Comparison of ENCODE assay signal across 20 cellular contexts in the genomic region with DNA sequence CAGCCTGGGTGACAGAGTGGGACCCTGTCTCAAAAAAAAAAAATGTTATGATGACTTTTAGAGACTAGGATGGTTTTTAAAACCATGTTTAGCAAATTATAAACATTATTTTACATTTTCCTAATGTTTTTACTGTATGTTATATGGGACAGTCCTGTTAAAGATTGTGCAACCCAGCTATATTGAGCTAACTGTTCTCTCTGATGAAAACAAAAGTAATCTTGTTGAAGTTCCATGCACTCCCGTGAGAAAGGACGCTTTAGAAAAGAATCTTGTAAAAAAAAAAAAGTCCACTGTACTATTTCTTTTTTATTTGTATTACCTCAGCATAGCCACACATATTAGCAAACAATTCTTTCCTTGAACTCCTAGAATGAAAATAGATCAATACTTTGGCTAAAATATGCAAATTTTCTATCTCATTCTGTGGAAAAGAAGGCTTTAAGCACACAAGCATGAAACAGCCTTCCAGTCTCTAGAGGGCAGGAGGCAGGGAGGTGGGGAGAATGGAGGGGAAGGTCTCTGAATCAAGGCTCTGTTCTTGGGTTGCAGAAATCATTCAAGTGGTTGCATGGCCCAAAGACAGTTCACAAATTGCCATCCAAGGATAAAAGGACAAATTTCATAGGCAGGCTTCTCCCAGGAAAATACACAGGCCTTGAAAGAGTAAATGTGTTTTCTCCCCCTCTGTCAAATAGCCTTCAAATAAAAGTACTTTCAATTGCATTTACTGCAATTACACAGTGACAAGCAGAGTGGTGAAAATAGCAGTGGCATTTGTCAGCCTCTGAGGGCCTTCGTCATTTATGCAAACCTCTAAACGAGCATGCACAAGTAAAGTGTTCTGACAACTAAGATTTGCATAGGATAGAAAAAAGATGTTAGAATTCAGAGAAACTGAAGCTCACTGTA.
A peak's percentile ranks its signal among the peaks of the same experiment; 100 is the strongest.
DNase-seq lines count a peak whose midpoint lies in the region; ATAC-seq and TF ChIP-seq lines count a peak whose summit lies in the region.
"Had no signal": no experiment of that assay in that cellular context is flagged by ENCODE, and none has a peak within 500 bp of the region (broad histone marks: within the 10 kb centered on the region; RNA-seq: fewer than 3 reads in every experiment).

No MANE protein-coding gene starts in this region.

- CTCF ChIA-PET in activated naive CD4-positive, alpha-beta T cell treated with anti-CD3 and anti-CD28 coated beads, Interleukin-2, amount 10 ng/mL, durations not matched to agents 7 days and 5 days (lab: Charles Lee) = no interaction called here

- no peak overlapping the region for H3K4me3 Mint-ChIP-seq in activated naive CD4-positive, alpha-beta T cell treated with anti-CD3 and anti-CD28 coated beads, Interleukin-2, amount 10 ng/mL, durations not matched to agents 7 days and 5 days
- H3K4me3 Mint-ChIP-seq: activated CD4-positive, alpha-beta T cell treated with anti-CD3 and anti-CD28 coated beads for 36 hours; activated naive CD8-positive, alpha-beta T cell treated with anti-CD3 and anti-CD28 coated beads for 36 hours; CD4-positive, alpha-beta memory T cell had no signal

- H3K27ac ChIP-seq in smooth muscle cell (ENCODE audit: low read depth) (peak overlapping the region; percentile 5), gastrocnemius medialis (no peak overlapping the region)
- H3K27ac ChIP-seq: brain microvascular endothelial cell, GM23248 had no signal

- no peaks in the 10 kb centered on the region for H3K9me3 Mint-ChIP-seq in activated naive CD4-positive, alpha-beta T cell treated with anti-CD3 and anti-CD28 coated beads, Interleukin-2, amount 10 ng/mL, durations not matched to agents 7 days and 5 days
- H3K9me3 Mint-ChIP-seq: activated naive CD8-positive, alpha-beta T cell treated with anti-CD3 and anti-CD28 coated beads for 36 hours had no signal

- no peaks in the 10 kb centered on the region for H3K4me1 Mint-ChIP-seq in activated naive CD4-positive, alpha-beta T cell treated with anti-CD3 and anti-CD28 coated beads, Interleukin-2, amount 10 ng/mL, durations not matched to agents 7 days and 5 days
- H3K4me1 Mint-ChIP-seq: activated CD4-positive, alpha-beta T cell treated with anti-CD3 and anti-CD28 coated beads for 36 hours; activated naive CD8-positive, alpha-beta T cell treated with anti-CD3 and anti-CD28 coated beads for 36 hours; CD4-positive, alpha-beta memory T cell had no signal

- H3K4me2 ChIP-seq in smooth muscle cell = peak overlapping the region; percentile 58

- intact Hi-C loops in gastrocnemius medialis (cut with DNase I; ENCODE audit: low total_unique reads) = no loop called here

- H3K4me3 ChIP-seq in smooth muscle cell (no peak overlapping the region), gastrocnemius medialis (no peak overlapping the region)
- H3K4me3 ChIP-seq: GM23248 had no signal

- no peaks in the 10 kb centered on the region for H3K27me3 ChIP-seq in smooth muscle cell (ENCODE audit: low read depth)
- no peaks in the 10 kb centered on the region for H3K27me3 ChIP-seq in gastrocnemius medialis
- H3K27me3 ChIP-seq: brain microvascular endothelial cell had no signal

- H3K27ac Mint-ChIP-seq in activated naive CD4-positive, alpha-beta T cell treated with anti-CD3 and anti-CD28 coated beads, Interleukin-2, amount 10 ng/mL, durations not matched to agents 7 days and 5 days = no peak overlapping the region
- H3K27ac Mint-ChIP-seq: activated CD4-positive, alpha-beta T cell treated with anti-CD3 and anti-CD28 coated beads for 36 hours; activated naive CD8-positive, alpha-beta T cell treated with anti-CD3 and anti-CD28 coated beads for 36 hours; CD4-positive, alpha-beta memory T cell had no signal

- H3K79me2 ChIP-seq in smooth muscle cell (ENCODE audit: low read depth) = no peaks in the 10 kb centered on the region

- TF ChIP-seq POLR2A in gastrocnemius medialis (IDR thresholded peaks at IDR 0.05) = no peak

- peak; percentile 81 for DNase-seq in NCI-H1436 treated with DMSO at 0.1 percent for 48 hours (lab: John Stamatoyannopoulos, UW)
- peak; percentile 30 for DNase-seq in amniotic epithelial cell (ENCODE audit: low read depth)
- peak; percentile 12 for DNase-seq in left kidney (ENCODE audit: low read depth, low spot score)
- DNase-seq in smooth muscle cell (lab: John Stamatoyannopoulos, UW; ENCODE audit: unreplicated experiment) = no peak
- DNase-seq in activated naive CD4-positive, alpha-beta T cell treated with anti-CD3 and anti-CD28 coated beads, Interleukin-2, amount 10 ng/mL, durations not matched to agents 7 days and 5 days = no peak
- DNase-seq in gastrocnemius medialis = no peak
- DNase-seq: activated CD4-positive, alpha-beta T cell treated with anti-CD3 and anti-CD28 coated beads for 36 hours; activated naive CD8-positive, alpha-beta T cell treated with anti-CD3 and anti-CD28 coated beads for 36 hours; brain microvascular endothelial cell; CD4-positive, alpha-beta memory T cell; cortex of kidney; GF-D8; GM23248; hippocampal formation; Karpas-422; NCI-H1930; NCI-H510A treated with DMSO at 0.1 percent for 48 hours; stimulated activated CD4-positive, alpha-beta T cell treated with anti-CD3 and anti-CD28 coated beads, Interleukin-2, amount 100 ng/mL, for 24 hours; stimulated activated naive CD4-positive, alpha-beta T cell had no signal

- in situ Hi-C loops in gastrocnemius medialis (cut with MboI; ENCODE audit: low sequenced_read_pairs in 4 of 4) = no loop called here

- H3K4me1 ChIP-seq in smooth muscle cell (ENCODE audit: low read depth) (peaks cover 33% of the 10 kb centered on the region), gastrocnemius medialis (no peaks in the 10 kb centered on the region)

- H3F3A ChIP-seq in smooth muscle cell (ENCODE audit: low read depth) = no peaks in the 10 kb centered on the region

- TF ChIP-seq CTCF in smooth muscle cell (IDR thresholded peaks at IDR 0.05; ENCODE audit: borderline replicate concordance, insufficient read depth, poor library complexity, severe bottlenecking) (no peak), gastrocnemius medialis (IDR thresholded peaks at IDR 0.05 in 4 of 5, conservative IDR thresholded peaks at IDR 0.05 in 1 of 5) (no peak)

- no peak overlapping the region for H3K9ac ChIP-seq in smooth muscle cell (ENCODE audit: low read depth)
- H3K9ac ChIP-seq: GM23248 had no signal

- no peak overlapping the region for H2AFZ ChIP-seq in smooth muscle cell (ENCODE audit: low read depth)
- H2AFZ ChIP-seq: GM23248 had no signal

- no peaks in the 10 kb centered on the region for H3K27me3 Mint-ChIP-seq in activated naive CD4-positive, alpha-beta T cell treated with anti-CD3 and anti-CD28 coated beads, Interleukin-2, amount 10 ng/mL, durations not matched to agents 7 days and 5 days

- H3K9me3 ChIP-seq in smooth muscle cell (replicated peaks; ENCODE audit: low read depth) (no peaks in the 10 kb centered on the region), gastrocnemius medialis (no peaks in the 10 kb centered on the region)

- 49% methylated on average over 4 of the region's 4 CpGs for WGBS in smooth muscle cell (ENCODE audit: low lambda C conversion rate)

- peaks cover 3% of the 10 kb centered on the region for H4K20me1 ChIP-seq in smooth muscle cell (ENCODE audit: low read depth)

- H3K36me3 Mint-ChIP-seq in activated naive CD4-positive, alpha-beta T cell treated with anti-CD3 and anti-CD28 coated beads, Interleukin-2, amount 10 ng/mL, durations not matched to agents 7 days and 5 days = no peaks in the 10 kb centered on the region
- H3K36me3 Mint-ChIP-seq: activated naive CD8-positive, alpha-beta T cell treated with anti-CD3 and anti-CD28 coated beads for 36 hours; CD4-positive, alpha-beta memory T cell had no signal

- H3K36me3 ChIP-seq in smooth muscle cell (ENCODE audit: low read depth) (no peaks in the 10 kb centered on the region), gastrocnemius medialis (no peaks in the 10 kb centered on the region)
- H3K36me3 ChIP-seq: brain microvascular endothelial cell had no signal

- no peak for ATAC-seq in gastrocnemius medialis
- ATAC-seq in GM21381 (IDR thresholded peaks at IDR 0.05; ENCODE audit: unreplicated experiment) = no peak
- ATAC-seq: activated CD4-positive, alpha-beta T cell treated with anti-CD3 and anti-CD28 coated beads for 36 hours had no signal

Comparison
In these comparisons a context has a peak if more than half of its experiments do, and no peak if none do; other contexts are left out.
1. DNase-seq: peak in NCI-H1436 treated with DMSO at 0.1 percent for 48 hours (single experiment), amniotic epithelial cell (single experiment) and left kidney (single experiment); none in smooth muscle cell (single experiment), activated naive CD4-positive, alpha-beta T cell treated with anti-CD3 and anti-CD28 coated beads, Interleukin-2, amount 10 ng/mL, durations not matched to agents 7 days and 5 days (single experiment) and gastrocnemius medialis (0 of 2).